9 cellular contexts compared by ENCODE assay signal in genomic region chr3:48222616-48223513, GRCh38. TPM values are rescaled to one million over a fixed set of nuclear protein-coding genes. Genes with fewer than 3 reads are reported as not detected.
DNase-seq lines count a peak whose midpoint lies in the region; ATAC-seq, FAIRE-seq and TF ChIP-seq lines count a peak whose summit lies in the region.
"Had no signal": no experiment of that assay in that cellular context is flagged by ENCODE, and none has a peak within 500 bp of the region (broad histone marks: within the 10 kb centered on the region; RNA-seq: fewer than 3 reads in every experiment).

A gene with protein sequence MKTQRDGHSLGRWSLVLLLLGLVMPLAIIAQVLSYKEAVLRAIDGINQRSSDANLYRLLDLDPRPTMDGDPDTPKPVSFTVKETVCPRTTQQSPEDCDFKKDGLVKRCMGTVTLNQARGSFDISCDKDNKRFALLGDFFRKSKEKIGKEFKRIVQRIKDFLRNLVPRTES (plus strand): TSS chr3:48223495. CDS start chr3:48223512, 17 bp downstream.

- H2BK5ac ChIP-seq in IMR-90 (ENCODE audit: low read depth, low read length, poor library complexity, severe bottlenecking): no peak within 1 kb of the TSS

- H2AK5ac ChIP-seq in IMR-90 (ENCODE audit: low read depth, low read length): no peak within 1 kb of the TSS

- H4K5ac ChIP-seq in IMR-90 (ENCODE audit: low read depth, low read length): no peak within 1 kb of the TSS

- WGBS in IMR-90 (ENCODE audit: extremely low coverage in 2 of 2, insufficient read length in 1 of 2), 2 experiments: 80% methylated on average over 4 of the region's 11 CpGs; no CpG with 5 or more reads in 1 of the 2 experiments
- 55 to 65% methylated on average over 11 of the region's 11 CpGs for whole genome bisulfite sequencing in lower leg skin, 2 donors

- H3K9me3 ChIP-seq in CD4-positive, CD25-positive, alpha-beta regulatory T cell (ENCODE audit: control insufficient read depth in 2 of 2, low read length in 2 of 2): no peaks in the 10 kb centered on the region
- no peaks in the 10 kb centered on the region for H3K9me3 ChIP-seq in IMR-90 (ENCODE audit: control insufficient read depth, insufficient read depth, low read length)
- no peaks in the 10 kb centered on the region for H3K9me3 ChIP-seq in astrocyte (ENCODE audit: insufficient read depth, low read depth, low read length)

- intact Hi-C loops in IMR-90 (cut with micrococcal nuclease): no loop called here
- intact Hi-C loops in lower leg skin (cut with DNase I; ENCODE audit: low total_unique reads): no loop called here

- peak; percentile 21 to 24 for ATAC-seq in CD4-positive, CD25-positive, alpha-beta regulatory T cell (ENCODE audit: low read depth in 2 of 2)
- ATAC-seq in GM19395 (IDR thresholded peaks at IDR 0.05; ENCODE audit: unreplicated experiment) (peak; percentile 79), IMR-90 (ENCODE audit: low read depth) (no peak; the same call in 1 of the 2 replicates)

- no peaks in the 10 kb centered on the region for H4K20me1 ChIP-seq in IMR-90 (ENCODE audit: insufficient read depth, low read length)
- H4K20me1 ChIP-seq in astrocyte (ENCODE audit: insufficient read depth, low read length): no peaks in the 10 kb centered on the region

- in situ Hi-C loops in IMR-90 (cut with MboI; ENCODE audit: low sequenced_read_pairs): no loop called here

- H3K27me3 ChIP-seq in CD4-positive, CD25-positive, alpha-beta regulatory T cell (ENCODE audit: control insufficient read depth, insufficient read depth, low read length): no peaks in the 10 kb centered on the region
- peaks cover 47% of the 10 kb centered on the region for H3K27me3 ChIP-seq in IMR-90 (ENCODE audit: control insufficient read depth, insufficient read depth, low read length)
- peaks cover 7% of the 10 kb centered on the region for H3K27me3 ChIP-seq in astrocyte (ENCODE audit: insufficient read depth, low read length)

- H2AFZ ChIP-seq in IMR-90 (replicated peaks; ENCODE audit: low read length, poor library complexity) (no peak within 1 kb of the TSS), astrocyte (ENCODE audit: low read depth, low read length) (no peak within 1 kb of the TSS)

- no peak within 1 kb of the TSS for H2AK9ac ChIP-seq in IMR-90 (replicated peaks; ENCODE audit: low read depth, low read length, poor library complexity)

- no peak within 1 kb of the TSS for H3K4me3 ChIP-seq in CD4-positive, CD25-positive, alpha-beta regulatory T cell (ENCODE audit: low read depth, low read length)
- H3K4me3 ChIP-seq in IMR-90 (ENCODE audit: insufficient read depth, low read depth, low read length) (no peak within 1 kb of the TSS), astrocyte (ENCODE audit: insufficient read depth, low read depth, low read length) (no peak within 1 kb of the TSS), lower leg skin (ENCODE audit: low read depth, poor library complexity, severe bottlenecking) (no peak within 1 kb of the TSS)

- no peak for TF ChIP-seq RAD21 in IMR-90 (IDR thresholded peaks at IDR 0.05; ENCODE audit: low read length)

- peaks cover 15% of the 10 kb centered on the region for H3K27me3 Mint-ChIP-seq in CD4-positive, CD25-positive, alpha-beta regulatory T cell
- H3K27me3 Mint-ChIP-seq in astrocyte (ENCODE audit: low read depth, unreplicated experiment): peaks cover 58% of the 10 kb centered on the region
- H3K27me3 Mint-ChIP-seq: activated naive CD4-positive, alpha-beta T cell treated with anti-CD3 and anti-CD28 coated beads, Interleukin-2, amount 50 U/mL, for 24 hours had no signal

- H3K4me2 ChIP-seq in IMR-90 (ENCODE audit: low read depth, low read length) (no peak within 1 kb of the TSS), astrocyte (ENCODE audit: low read length) (no peak within 1 kb of the TSS)

- H3K14ac ChIP-seq in IMR-90 (replicated peaks; ENCODE audit: low read depth, low read length): no peak within 1 kb of the TSS

- no peak within 1 kb of the TSS for H3K18ac ChIP-seq in IMR-90 (ENCODE audit: low read depth, low read length)

- no peaks in the 10 kb centered on the region for H3K36me3 Mint-ChIP-seq in CD4-positive, CD25-positive, alpha-beta regulatory T cell
- H3K36me3 Mint-ChIP-seq in astrocyte (ENCODE audit: low read depth, unreplicated experiment): peaks cover 5% of the 10 kb centered on the region
- H3K36me3 Mint-ChIP-seq: activated naive CD4-positive, alpha-beta T cell treated with anti-CD3 and anti-CD28 coated beads, Interleukin-2, amount 50 U/mL, for 24 hours had no signal

- no peak within 1 kb of the TSS for H3K23ac ChIP-seq in IMR-90 (ENCODE audit: low read depth, low read length)

- H2BK120ac ChIP-seq in IMR-90 (ENCODE audit: low read depth, low read length): no peak within 1 kb of the TSS

- peak within 1 kb of the TSS in 1 of 3 donors; percentile 86 for H3K27ac Mint-ChIP-seq in CD4-positive, CD25-positive, alpha-beta regulatory T cell
- no peak within 1 kb of the TSS for H3K27ac Mint-ChIP-seq in astrocyte (ENCODE audit: unreplicated experiment)
- H3K27ac Mint-ChIP-seq: activated naive CD4-positive, alpha-beta T cell treated with anti-CD3 and anti-CD28 coated beads, Interleukin-2, amount 50 U/mL, for 24 hours had no signal

- no peak within 1 kb of the TSS for H3K56ac ChIP-seq in IMR-90 (ENCODE audit: extremely low read depth, insufficient read depth, low read length)

- H3K79me1 ChIP-seq in IMR-90 (ENCODE audit: low read depth in 1 of 2, low read length in 2 of 2): no peaks in the 10 kb centered on the region

- no TSS peak for BruUV-seq in IMR-90 (replicated peaks; lab: Mats Ljungman, UMichigan)

- DNase-seq in CD4-positive, CD25-positive, alpha-beta regulatory T cell: no peak
- DNase-seq in IMR-90 (peak; percentile 30), astrocyte (ENCODE audit: low read depth) (peak; percentile 14), lower leg skin (ENCODE audit: low spot score in 2 of 2) (peak; percentile 75 to 93), HCEC 1CT (no peak), midbrain (lab: John Stamatoyannopoulos, UW) (no peak), activated gamma-delta T cell (lab: John Stamatoyannopoulos, UW) (no peak)

- no peaks in the 10 kb centered on the region for H3K9me1 ChIP-seq in IMR-90 (ENCODE audit: insufficient read depth, low read length)

- no peak within 1 kb of the TSS for H4K91ac ChIP-seq in IMR-90 (ENCODE audit: insufficient read depth, low read depth, low read length)

- TF ChIP-seq POLR2A in IMR-90 (IDR thresholded peaks at IDR 0.05; ENCODE audit: low read depth, low read length) (no peak), lower leg skin (IDR thresholded peaks at IDR 0.05) (no peak)

- H2BK20ac ChIP-seq in IMR-90 (ENCODE audit: low read depth, low read length): no peak within 1 kb of the TSS

- H3K79me2 ChIP-seq in astrocyte (ENCODE audit: insufficient read depth, low read length): no peaks in the 10 kb centered on the region

- H2BK15ac ChIP-seq in IMR-90 (ENCODE audit: low read depth, low read length): no peak within 1 kb of the TSS

- no peak for FAIRE-seq in astrocyte (lab: Jason Lieb, UNC)

- no peaks in the 10 kb centered on the region for H3K4me1 ChIP-seq in CD4-positive, CD25-positive, alpha-beta regulatory T cell (ENCODE audit: control insufficient read depth, insufficient read depth, low read length, poor library complexity, severe bottlenecking)
- H3K4me1 ChIP-seq in IMR-90 (ENCODE audit: control insufficient read depth, insufficient read depth, low read length) (no peaks in the 10 kb centered on the region), astrocyte (ENCODE audit: insufficient read depth, low read length) (no peaks in the 10 kb centered on the region)

- dilution Hi-C loops in IMR-90 (cut with HindIII; ENCODE audit: low sequenced_read_pairs, unreplicated experiment): no loop called here

- H3K9ac ChIP-seq in IMR-90 (ENCODE audit: low read depth, low read length) (no peak within 1 kb of the TSS), astrocyte (ENCODE audit: low read length) (no peak within 1 kb of the TSS)

- TF ChIP-seq CTCF in IMR-90 (conservative IDR thresholded peaks at IDR 0.05; ENCODE audit: low read depth, low read length) (no peak), astrocyte (IDR thresholded peaks at IDR 0.05; ENCODE audit: insufficient read depth, low read depth, low read length) (no peak), lower leg skin (IDR thresholded peaks at IDR 0.05) (no peak)

- CTCF ChIA-PET in IMR-90 (lab: Yijun Ruan, JAX): no interaction called here

- no peak within 1 kb of the TSS for H3K27ac ChIP-seq in CD4-positive, CD25-positive, alpha-beta regulatory T cell (ENCODE audit: insufficient read depth, low read length, poor library complexity, severe bottlenecking)
- no peak within 1 kb of the TSS for H3K27ac ChIP-seq in IMR-90 (ENCODE audit: insufficient read depth, low read length)
- H3K27ac ChIP-seq in astrocyte (ENCODE audit: low read depth, low read length): no peak within 1 kb of the TSS

- no peak within 1 kb of the TSS for H3K4ac ChIP-seq in IMR-90 (ENCODE audit: low read depth, low read length)

- H3K36me3 ChIP-seq in CD4-positive, CD25-positive, alpha-beta regulatory T cell (ENCODE audit: control insufficient read depth, insufficient read depth, low read length): no peaks in the 10 kb centered on the region
- H3K36me3 ChIP-seq in IMR-90 (ENCODE audit: control insufficient read depth, insufficient read depth, low read length) (no peaks in the 10 kb centered on the region), astrocyte (ENCODE audit: insufficient read depth, low read length) (no peaks in the 10 kb centered on the region)

- H3K4me3 Mint-ChIP-seq in CD4-positive, CD25-positive, alpha-beta regulatory T cell: no peak within 1 kb of the TSS
- no peak within 1 kb of the TSS for H3K4me3 Mint-ChIP-seq in astrocyte (ENCODE audit: unreplicated experiment)
- H3K4me3 Mint-ChIP-seq: activated naive CD4-positive, alpha-beta T cell treated with anti-CD3 and anti-CD28 coated beads, Interleukin-2, amount 50 U/mL, for 24 hours had no signal

- no peaks in the 10 kb centered on the region for H3K4me1 Mint-ChIP-seq in CD4-positive, CD25-positive, alpha-beta regulatory T cell
- H3K4me1 Mint-ChIP-seq in astrocyte (ENCODE audit: low read depth, unreplicated experiment): peaks cover 3% of the 10 kb centered on the region

- H3K9me3 Mint-ChIP-seq in CD4-positive, CD25-positive, alpha-beta regulatory T cell: no peaks in the 10 kb centered on the region
- H3K9me3 Mint-ChIP-seq in astrocyte (ENCODE audit: unreplicated experiment): peaks cover 7% of the 10 kb centered on the region
- H3K9me3 Mint-ChIP-seq: activated naive CD4-positive, alpha-beta T cell treated with anti-CD3 and anti-CD28 coated beads, Interleukin-2, amount 50 U/mL, for 24 hours had no signal

- POLR2A ChIA-PET in IMR-90 (lab: Charles Lee; ENCODE audit: unreplicated experiment): no interaction called here

- H4K8ac ChIP-seq in IMR-90 (ENCODE audit: low read depth in 2 of 2, low read length in 2 of 2): no peak within 1 kb of the TSS

TF ChIP-seq in IMR-90, 13 proteins besides CTCF, POLR2A, EP300 and RAD21 (continues in another document):
- TF ChIP-seq CEBPB (IDR thresholded peaks at IDR 0.05; ENCODE audit: low read depth, low read length) (peak; percentile 56), SMC3 (IDR thresholded peaks at IDR 0.05; ENCODE audit: low read depth, low read length) (no peak)

RNA-seq across cellular contexts. Expression of the gene that starts here (rescaled TPM):
- not detected for total RNA-seq in CD4-positive, CD25-positive, alpha-beta regulatory T cell
- not detected for polyA plus RNA-seq in CD4-positive, CD25-positive, alpha-beta regulatory T cell
- total RNA-seq in IMR-90 (2012; rRNA removed) (not detected in 2 replicates), astrocyte (not detected in 2 replicates), lower leg skin (1 to 10 TPM in 1 of 4 donors, not detected in 3; 1.1 TPM)
- polyA plus RNA-seq in IMR-90 (2012; rRNA removed): not detected in 2 replicates
- polyA plus RNA-seq in IMR-90 (2012; cell fraction: cytosol; rRNA removed): not detected in 2 replicates
- polyA plus RNA-seq in IMR-90 (2012; cell fraction: nucleus; rRNA removed; ENCODE audit: low replicate concordance): not detected in 2 replicates

Comparison
In these comparisons a context has a peak if more than half of its experiments do, and no peak if none do; other contexts are left out.
1. Peak in ATAC-seq in CD4-positive, CD25-positive, alpha-beta regulatory T cell; RNA of the gene not detected or under 1 TPM.
2. Peak in DNase-seq in IMR-90; RNA of the gene not detected or under 1 TPM.
3. Peak in DNase-seq in astrocyte; RNA of the gene not detected or under 1 TPM.
4. DNase-seq: peak in lower leg skin (2 of 2); none in CD4-positive, CD25-positive, alpha-beta regulatory T cell (0 of 3), HCEC 1CT (single experiment), midbrain (single experiment) and activated gamma-delta T cell (single experiment).